In genomic region chr3:115836944-115837343, GRCh38 we compare ENCODE assay signal across 9 cellular contexts.
DNase-seq lines count a peak whose midpoint lies in the region; ATAC-seq and TF ChIP-seq lines count a peak whose summit lies in the region.
"Had no signal": no experiment of that assay in that cellular context is flagged by ENCODE, and none has a peak within 500 bp of the region (broad histone marks: within the 10 kb centered on the region; RNA-seq: fewer than 3 reads in every experiment).

No MANE protein-coding gene starts in this region.

- H3K36me3 ChIP-seq in heart right ventricle (no peaks in the 10 kb centered on the region), PC-3 (ENCODE audit: low read depth, low read length) (no peaks in the 10 kb centered on the region), upper lobe of right lung (no peaks in the 10 kb centered on the region)
- H3K36me3 ChIP-seq: SJSA1 had no signal

- no peak overlapping the region for H2AFZ ChIP-seq in PC-3 (ENCODE audit: low read length)

- no peaks in the 10 kb centered on the region for H3K79me2 ChIP-seq in PC-3 (ENCODE audit: low read length)

- H3K27ac ChIP-seq in heart right ventricle: no peak overlapping the region
- H3K27ac ChIP-seq in PC-3 (ENCODE audit: low read length): no peak overlapping the region
- H3K27ac ChIP-seq in upper lobe of right lung: no peak overlapping the region
- H3K27ac ChIP-seq: SJSA1 had no signal

- POLR2A ChIA-PET in PC-3 (lab: Charles Lee; ENCODE audit: unreplicated experiment): no interaction called here

- TF ChIP-seq CTCF in heart right ventricle (IDR thresholded peaks at IDR 0.05) (peak in 8 of 9 donors; percentile 34 to 61 (median 50)), PC-3 (conservative IDR thresholded peaks at IDR 0.05; ENCODE audit: low read depth, low read length) (peak; percentile 87), upper lobe of right lung (IDR thresholded peaks at IDR 0.05) (peak; percentile 58)

- no TSS peak for BruUV-seq in PC-3 (replicated peaks; lab: Mats Ljungman, UMichigan)

- H3K9me2 ChIP-seq in PC-3 (replicated peaks; ENCODE audit: low read length): no peaks in the 10 kb centered on the region

- no peak overlapping the region for H3K9ac ChIP-seq in PC-3 (ENCODE audit: low read length)

- H3K4me2 ChIP-seq in PC-3 (ENCODE audit: low read length): no peak overlapping the region

- no peaks in the 10 kb centered on the region for H4K20me1 ChIP-seq in PC-3 (ENCODE audit: low read length)

- no peaks in the 10 kb centered on the region for H3K27me3 ChIP-seq in heart right ventricle
- H3K27me3 ChIP-seq in PC-3 (ENCODE audit: low read length): no peaks in the 10 kb centered on the region
- H3K27me3 ChIP-seq in upper lobe of right lung: no peaks in the 10 kb centered on the region
- H3K27me3 ChIP-seq: SJSA1 had no signal

- H3K4me1 ChIP-seq in heart right ventricle (peaks cover 0 to 6% (median 0%) of the 10 kb centered on the region in 9 donors), PC-3 (ENCODE audit: insufficient read depth, low read length) (peaks cover 13% of the 10 kb centered on the region), upper lobe of right lung (no peaks in the 10 kb centered on the region)
- H3K4me1 ChIP-seq: SJSA1 had no signal

- no peak for DNase-seq in heart right ventricle
- DNase-seq in Right ventricle myocardium superior: no peak
- peak; percentile 62 for DNase-seq in PC-3
- peak; percentile 37 for DNase-seq in fibroblast of peridontal ligament (ENCODE audit: extremely low read depth)
- DNase-seq in upper lobe of right lung: no peak
- no peak for DNase-seq in activated T-cell treated with anti-CD3 and anti-CD28 coated beads for 4 hours
- no peak for DNase-seq in T-helper 1 cell

- ATAC-seq in heart right ventricle (no peak), Right ventricle myocardium superior (ENCODE audit: poor library complexity) (no peak), PC-3 (peak; percentile 12; the same call in 1 of the 2 replicates), upper lobe of right lung (no peak), GM18502 (IDR thresholded peaks at IDR 0.05; ENCODE audit: poor library complexity, unreplicated experiment) (no peak)

- no peaks in the 10 kb centered on the region for H3K9me3 ChIP-seq in heart right ventricle
- no peaks in the 10 kb centered on the region for H3K9me3 ChIP-seq in PC-3 (ENCODE audit: low read length)
- no peaks in the 10 kb centered on the region for H3K9me3 ChIP-seq in upper lobe of right lung
- H3K9me3 ChIP-seq: SJSA1 had no signal

- WGBS in heart right ventricle, 2 donors: 60 to 62% methylated on average over 3 of the region's 3 CpGs

- no peaks in the 10 kb centered on the region for H3F3A ChIP-seq in PC-3 (ENCODE audit: low read length, unreplicated experiment)

- CTCF ChIA-PET in PC-3 (lab: Charles Lee): interaction anchor here (0.5 to 1.0 kb wide), 2 partner anchors 11 to 14 kb away, joined by 3 read pairs; no protein-coding TSS in a partner anchor

- H3K4me3 ChIP-seq in heart right ventricle (no peak overlapping the region), PC-3 (ENCODE audit: low read length) (no peak overlapping the region), upper lobe of right lung (no peak overlapping the region)
- H3K4me3 ChIP-seq: SJSA1 had no signal

- intact Hi-C loops in heart right ventricle (cut with DNase I): no loop called here
- intact Hi-C loops in Right ventricle myocardium superior (cut with DNase I): no loop called here
- intact Hi-C loops in PC-3 (cut with micrococcal nuclease): no loop called here
- intact Hi-C loops in upper lobe of right lung (cut with DNase I): no loop called here

Comparison
In these comparisons a context has a peak if more than half of its experiments do, and no peak if none do; other contexts are left out.
1. DNase-seq: peak in PC-3 (single experiment) and fibroblast of peridontal ligament (single experiment); none in heart right ventricle (0 of 2), Right ventricle myocardium superior (single experiment), upper lobe of right lung (single experiment), activated T-cell treated with anti-CD3 and anti-CD28 coated beads for 4 hours (single experiment) and T-helper 1 cell (0 of 5).
2. Peak in every context shown above with its lines, with median percentiles within 50 percentile points of each other: CTCF ChIP-seq.